ENCODE assay signal across 1 cellular context in the genomic region with DNA sequence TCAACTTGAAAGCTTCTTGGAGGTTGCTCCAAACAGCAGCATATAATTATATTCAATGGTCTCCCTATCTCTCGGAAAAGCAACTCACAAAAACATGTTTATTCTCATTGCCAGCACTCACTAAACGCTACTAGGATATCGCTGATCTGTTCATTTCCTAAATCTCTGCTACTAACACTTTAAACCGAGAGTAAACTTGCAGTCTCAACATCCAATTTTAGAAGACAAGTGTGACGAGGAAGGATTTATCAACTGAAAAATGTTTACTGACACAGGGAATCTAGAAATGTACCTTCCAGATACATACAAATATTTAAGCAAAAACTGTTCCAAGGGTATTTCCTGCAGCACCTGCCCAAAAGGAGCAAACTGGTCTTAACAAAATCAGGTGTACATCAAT.
TF ChIP-seq lines count a peak whose summit lies in the region.

No MANE protein-coding gene starts in this region.

TF ChIP-seq in GM23338, 12 proteins besides CTCF, POLR2A, EP300 and RAD21 (continued from another document):
- TF ChIP-seq REST (IDR thresholded peaks at IDR 0.05; ENCODE audit: unreplicated experiment) (no peak), POLR2AphosphoS5 (IDR thresholded peaks at IDR 0.05; ENCODE audit: low read depth) (no peak)
